Comparison of ENCODE assay signal across 29 cellular contexts in the genomic region with DNA sequence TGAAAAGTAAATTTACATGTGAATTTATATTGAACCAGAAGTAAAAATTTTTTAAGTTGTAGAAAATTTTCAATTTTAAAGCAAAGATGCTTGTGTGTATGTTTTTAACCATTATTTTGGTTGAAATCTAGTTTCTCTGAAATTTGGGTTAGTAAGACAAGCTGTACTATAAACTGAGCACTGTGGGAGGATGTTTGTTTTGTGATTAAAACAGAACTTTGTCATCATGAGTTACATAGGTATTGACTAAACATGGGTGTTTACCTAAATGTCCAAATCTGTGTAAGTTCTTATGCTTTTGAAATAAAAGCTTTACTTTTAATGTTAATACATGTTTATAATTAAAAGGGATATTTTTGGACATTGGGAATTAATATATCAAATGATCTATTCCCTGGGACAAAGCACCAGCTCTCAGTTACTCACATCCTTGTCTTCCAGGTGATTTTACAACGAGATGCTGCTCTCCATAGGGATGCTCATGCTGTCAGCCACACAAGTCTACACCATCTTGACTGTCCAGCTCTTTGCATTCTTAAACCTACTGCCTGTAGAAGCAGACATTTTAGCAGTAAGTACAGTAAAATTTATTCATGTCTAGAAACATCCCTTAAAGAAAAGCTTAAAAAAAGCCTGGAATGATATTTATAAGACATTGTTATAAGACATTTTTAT. TPM values are rescaled to one million over a fixed set of nuclear protein-coding genes. Genes with fewer than 3 reads are reported as not detected.
"Had no signal": no experiment of that assay in that cellular context is flagged by ENCODE, and none has a peak within 500 bp of the region (broad histone marks: within the 10 kb centered on the region; RNA-seq: fewer than 3 reads in every experiment).

No MANE protein-coding gene starts in this region.

- H3K4me3 ChIP-seq: cardiac muscle cell, gastroesophageal sphincter, lower lobe of right lung, thyroid gland, upper lobe of right lung had no signal

- H3K9me3 ChIP-seq: gastroesophageal sphincter, lower lobe of right lung, thyroid gland, upper lobe of right lung had no signal

- H3K36me3 ChIP-seq: thyroid gland had no signal

- ATAC-seq: activated CD4-positive, CD25-positive, alpha-beta regulatory T cell treated with anti-CD3 and anti-CD28 coated beads, Interleukin-2, amount 50 U/mL, for 24 hours; esophagus mucosa; gastroesophageal sphincter; left cardiac atrium; lower lobe of right lung; stimulated activated naive CD8-positive, alpha-beta T cell treated with anti-CD3 and anti-CD28 coated beads, Interleukin-15, Interleukin-2, amounts not matched to agents 100 U/mL and 50 U/mL, for 24 hours; upper lobe of right lung had no signal

- H3K4me1 ChIP-seq: thyroid gland had no signal

- H3K27me3 ChIP-seq: cardiac muscle cell, gastroesophageal sphincter, thyroid gland, upper lobe of right lung had no signal

- DNase-seq: activated CD4-positive, alpha-beta memory T cell treated with anti-CD3 and anti-CD28 coated beads, Interleukin-2, amount 10 ng/mL, durations not matched to agents 7 days and 5 days; activated CD4-positive, alpha-beta T cell treated with anti-CD3 and anti-CD28 coated beads, Interleukin-2, amount 10 ng/mL, durations not matched to agents 24 days and 14 days; activated effector memory CD4-positive, alpha-beta T cell treated with anti-CD3 and anti-CD28 coated beads, Interleukin-2, amount 50 U/mL, for 16 hours; activated naive CD4-positive, alpha-beta T cell treated with anti-CD3 and anti-CD28 coated beads, Interleukin-2, amount 10 ng/mL, durations not matched to agents 7 days and 5 days; activated T-cell treated with anti-CD3 and anti-CD28 coated beads for 4 hours; amygdala; dermis blood vessel endothelial cell; effector CD8-positive, alpha-beta T cell; head of caudate nucleus; islet precursor cell; left cardiac atrium; lower lobe of right lung; naive B cell; nucleus accumbens; posterior cingulate gyrus; retina; stimulated activated CD4-positive, alpha-beta T cell treated with anti-CD3 and anti-CD28 coated beads, Interleukin-4, amount 100 ng/mL, for 24 hours; stimulated activated naive CD8-positive, alpha-beta T cell treated with anti-CD3 and anti-CD28 coated beads, Interleukin-15, Interleukin-2, amounts not matched to agents 100 U/mL and 50 U/mL, for 24 hours; thyroid gland; upper lobe of right lung had no signal

- H3K27ac ChIP-seq: cardiac muscle cell, gastroesophageal sphincter, lower lobe of right lung, thyroid gland, upper lobe of right lung had no signal

RNA-seq across cellular contexts. Expression of a gene that starts 53.4 kb away (rescaled TPM):
- total RNA-seq: activated CD4-positive, alpha-beta memory T cell treated with anti-CD3 and anti-CD28 coated beads, Interleukin-2, amount 10 ng/mL, durations not matched to agents 7 days and 5 days; activated CD4-positive, alpha-beta T cell treated with anti-CD3 and anti-CD28 coated beads, Interleukin-2, amount 10 ng/mL, durations not matched to agents 24 days and 14 days; cardiac muscle cell; dermis blood vessel endothelial cell; esophagus mucosa; gastroesophageal sphincter; left cardiac atrium; mesenteric fat pad; mucosa of gallbladder; subcutaneous adipose tissue; T-helper 2 cell treated with Interferon-gamma antibody and Interleukin-4, amounts not matched to agents 100 ng/mL and 5 ng/mL, for 36 hours; thyroid gland; upper lobe of right lung had no signal
- polyA plus RNA-seq: cardiac muscle cell, neural cell had no signal
